ENCODE assay signal across 8 cellular contexts in genomic region chr1:181105134-181106021, GRCh38. TPM values are rescaled to one million over a fixed set of nuclear protein-coding genes. Genes with fewer than 3 reads are reported as not detected.
A peak's percentile ranks its signal among the peaks of the same experiment; 100 is the strongest.
DNase-seq lines count a peak whose midpoint lies in the region; ATAC-seq and TF ChIP-seq lines count a peak whose summit lies in the region.

No MANE protein-coding gene starts in this region.

- peak overlapping the region; percentile 73 for H4K8ac ChIP-seq in trophoblast cell (ENCODE audit: low read depth, low read length)

- H3K4me2 ChIP-seq in SU-DHL-6 (ENCODE audit: low read depth, low read length, poor library complexity, severe bottlenecking): peak overlapping the region; percentile 75
- H3K4me2 ChIP-seq in trophoblast cell (ENCODE audit: low read length): peak overlapping the region; percentile 98

- no peak overlapping the region for H3K27ac ChIP-seq in SU-DHL-6 (ENCODE audit: low read depth, low read length)
- H3K27ac ChIP-seq in cardiac muscle cell: peak overlapping the region; percentile 40
- peak overlapping the region; percentile 68 for H3K27ac ChIP-seq in trophoblast cell (ENCODE audit: low read depth, low read length)
- H3K27ac ChIP-seq in tibial nerve: peak overlapping the region; percentile 67 to 96 (median 88)

- H2AFZ ChIP-seq in SU-DHL-6 (ENCODE audit: low read depth, low read length, severe bottlenecking) (peak overlapping the region; percentile 81), trophoblast cell (ENCODE audit: insufficient read depth, low read length, poor library complexity) (peak overlapping the region; percentile 85)

- WGBS in trophoblast cell (ENCODE audit: extremely low coverage, insufficient coverage, insufficient read length): no CpG with 5 or more reads among the region's 104 CpGs
- 1% methylated on average over 44 to 71 of the region's 104 CpGs for WGBS in tibial nerve, 2 donors

- H3K36me3 ChIP-seq in SU-DHL-6 (ENCODE audit: low read length) (no peaks in the 10 kb centered on the region), cardiac muscle cell (no peaks in the 10 kb centered on the region), trophoblast cell (ENCODE audit: control insufficient read depth in 1 of 2, insufficient read depth in 2 of 2, low read length in 2 of 2) (no peaks in the 10 kb centered on the region), tibial nerve (no peaks in the 10 kb centered on the region)

- H3K9ac ChIP-seq in SU-DHL-6 (ENCODE audit: low read length) (peak overlapping the region; percentile 63), trophoblast cell (ENCODE audit: low read length) (peak overlapping the region; percentile 34)

- H3K79me2 ChIP-seq in SU-DHL-6 (ENCODE audit: insufficient read depth, low read length) (no peaks in the 10 kb centered on the region), trophoblast cell (ENCODE audit: control insufficient read depth, insufficient read depth, low read length, poor library complexity) (peaks cover 8% of the 10 kb centered on the region)

- no peaks in the 10 kb centered on the region for H4K20me1 ChIP-seq in SU-DHL-6 (ENCODE audit: low read depth, low read length)

- ATAC-seq in HG02610 (IDR thresholded peaks at IDR 0.05; ENCODE audit: unreplicated experiment): peak; percentile 70

- no peak for TF ChIP-seq CTCF in GM10248 (IDR thresholded peaks at IDR 0.05; ENCODE audit: control extremely low read depth, extremely low read depth, low read depth, missing control alignments)
- no peak for TF ChIP-seq CTCF in SU-DHL-6 (IDR thresholded peaks at IDR 0.05; ENCODE audit: insufficient read depth, low read length, poor library complexity, severe bottlenecking)
- TF ChIP-seq CTCF in cardiac muscle cell (IDR thresholded peaks at IDR 0.05; ENCODE audit: low read depth, low read length): no peak
- no peak for TF ChIP-seq CTCF in tibial nerve (IDR thresholded peaks at IDR 0.05)

- H3K18ac ChIP-seq in trophoblast cell (ENCODE audit: low read length): peak overlapping the region; percentile 99

- H3K4me1 ChIP-seq in cardiac muscle cell (ENCODE audit: low read depth): peaks cover 26% of the 10 kb centered on the region
- H3K4me1 ChIP-seq in trophoblast cell (ENCODE audit: control insufficient read depth in 1 of 2, insufficient read depth in 2 of 2, low read length in 2 of 2): peaks cover 18 to 24% of the 10 kb centered on the region in 2 experiments
- peaks cover 0 to 52% (median 11%) of the 10 kb centered on the region in 4 donors for H3K4me1 ChIP-seq in tibial nerve

- H3K23ac ChIP-seq in trophoblast cell (ENCODE audit: low read length): no peak overlapping the region

- peak overlapping the region; percentile 99 for H4K91ac ChIP-seq in trophoblast cell (ENCODE audit: low read depth, low read length)

- DNase-seq in GM10248 (ENCODE audit: extremely low spot score): peak; percentile 94
- DNase-seq in NCI-H1105 treated with DMSO at 0.1 percent for 48 hours (lab: John Stamatoyannopoulos, UW): peak; percentile 92
- peak; percentile 74 for DNase-seq in activated naive CD8-positive, alpha-beta T cell treated with anti-CD3 and anti-CD28 coated beads, Interleukin-2, amount 50 U/mL, for 16 hours (ENCODE audit: low read depth, low spot score)
- peak; percentile 94 to 95 for DNase-seq in cardiac muscle cell (ENCODE audit: low read depth in 1 of 2, low spot score in 1 of 2)
- DNase-seq in trophoblast cell: peak; percentile 82 to 95
- peak; percentile 89 for DNase-seq in tibial nerve (ENCODE audit: low spot score in 2 of 2)

- peak overlapping the region; percentile 96 for H2BK120ac ChIP-seq in trophoblast cell (ENCODE audit: insufficient read depth, low read length, poor library complexity)

- H3K79me1 ChIP-seq in trophoblast cell (ENCODE audit: low read length): peaks cover 25% of the 10 kb centered on the region

- H2AK5ac ChIP-seq in trophoblast cell (ENCODE audit: low read length): peak overlapping the region; percentile 98

- H3K9me3 ChIP-seq in SU-DHL-6 (ENCODE audit: insufficient read depth, low read length) (no peaks in the 10 kb centered on the region), cardiac muscle cell (ENCODE audit: low read depth) (no peaks in the 10 kb centered on the region), trophoblast cell (ENCODE audit: insufficient read depth, low read depth, low read length) (no peaks in the 10 kb centered on the region), tibial nerve (no peaks in the 10 kb centered on the region)

- H3K14ac ChIP-seq in trophoblast cell (ENCODE audit: low read length): peak overlapping the region; percentile 98

- H3K4me3 ChIP-seq in SU-DHL-6 (ENCODE audit: insufficient read depth, low read length, poor library complexity, severe bottlenecking): peak overlapping the region; percentile 63
- H3K4me3 ChIP-seq in cardiac muscle cell: peak overlapping the region; percentile 70
- peak overlapping the region; percentile 74 for H3K4me3 ChIP-seq in trophoblast cell (ENCODE audit: low read depth, low read length)
- peak overlapping the region; percentile 61 to 98 (median 76) for H3K4me3 ChIP-seq in tibial nerve

- no peaks in the 10 kb centered on the region for H3F3A ChIP-seq in SU-DHL-6 (ENCODE audit: insufficient read depth)

- peak overlapping the region; percentile 95 for H4K12ac ChIP-seq in trophoblast cell (ENCODE audit: low read depth, low read length)

- peak in 1 of 2 donors; percentile 71 for TF ChIP-seq EP300 in tibial nerve (IDR thresholded peaks at IDR 0.05)

- POLR2A ChIA-PET in GM10248 (lab: Yijun Ruan, JAX): interaction anchor here (0.6 to 11.8 kb wide), 10 partner anchors 8 to 32 kb away, joined by 3 to 110 read pairs (median 6); partner anchors contain the start of gene IER5

- H3K27me3 ChIP-seq in SU-DHL-6 (ENCODE audit: low read length) (no peaks in the 10 kb centered on the region), cardiac muscle cell (peaks cover 8% of the 10 kb centered on the region), trophoblast cell (ENCODE audit: insufficient read depth, low read length) (no peaks in the 10 kb centered on the region), tibial nerve (no peaks in the 10 kb centered on the region)

- no peaks in the 10 kb centered on the region for H3K9me2 ChIP-seq in SU-DHL-6 (replicated peaks; ENCODE audit: insufficient read depth, low read length)

- CTCF ChIA-PET in GM10248 (lab: Yijun Ruan, JAX): interaction anchor here (1.2 to 12.5 kb wide), 11 partner anchors 9 to 67 kb away, joined by 3 to 107 read pairs (median 8); no protein-coding TSS in a partner anchor

- TF ChIP-seq POLR2A in tibial nerve (IDR thresholded peaks at IDR 0.05): peak in 1 of 2 donors; percentile 73

- H2BK12ac ChIP-seq in trophoblast cell (ENCODE audit: low read length): peak overlapping the region; percentile 94

- peak overlapping the region; percentile 88 for H3K4ac ChIP-seq in trophoblast cell (ENCODE audit: low read depth, low read length)

- H2BK5ac ChIP-seq in trophoblast cell (ENCODE audit: low read depth, low read length, poor library complexity): peak overlapping the region; percentile 82

RNA-seq across cellular contexts. Expression of gene IER5, which starts 16.9 kb away (rescaled TPM):
- total RNA-seq in cardiac muscle cell (5.5 and 15.2 TPM in 2 replicates), tibial nerve (10 to 100 TPM in 3 of 4 donors, 1 to 10 TPM in 1; 8.1 to 16.3 (median 13.1) TPM)
- 7.8 and 11.8 TPM in 2 replicates for polyA plus RNA-seq in cardiac muscle cell
- 9.0 and 9.8 TPM in 2 replicates for polyA plus RNA-seq in trophoblast cell (2013)
